18 cellular contexts compared by ENCODE assay signal in the genomic region with DNA sequence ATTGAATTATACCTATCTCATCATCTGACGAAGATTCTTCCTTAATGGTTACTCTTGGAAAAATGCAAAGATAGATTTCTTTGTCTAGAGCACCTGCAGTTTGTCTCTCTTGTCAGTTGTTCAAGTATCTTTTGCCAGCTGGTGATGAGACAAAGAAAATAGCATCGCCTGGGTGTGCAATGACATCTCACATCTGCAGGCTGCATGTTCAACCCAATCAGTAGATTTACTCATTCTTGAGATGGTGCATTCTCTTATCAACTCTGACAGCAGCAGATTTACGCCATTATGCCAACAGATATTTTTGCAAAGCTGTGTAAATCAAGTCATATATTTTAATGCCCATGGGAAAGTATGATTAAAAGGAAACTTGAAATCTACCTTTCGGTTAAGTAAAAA.
A peak's percentile ranks its signal among the peaks of the same experiment; 100 is the strongest.
DNase-seq lines count a peak whose midpoint lies in the region; ATAC-seq and TF ChIP-seq lines count a peak whose summit lies in the region.
"Had no signal": no experiment of that assay in that cellular context is flagged by ENCODE, and none has a peak within 500 bp of the region (broad histone marks: within the 10 kb centered on the region; RNA-seq: fewer than 3 reads in every experiment).

No MANE protein-coding gene starts in this region.

- H3K14ac ChIP-seq in trophoblast cell (ENCODE audit: low read length): no peak overlapping the region

- ATAC-seq in GM21360 (IDR thresholded peaks at IDR 0.05; ENCODE audit: unreplicated experiment): no peak
- ATAC-seq: A549; CD8-positive, alpha-beta T cell; HCT116; K562 had no signal

- H3K27me3 ChIP-seq in BE2C (no peaks in the 10 kb centered on the region), SK-N-SH (ENCODE audit: insufficient read depth) (no peaks in the 10 kb centered on the region), trophoblast cell (ENCODE audit: insufficient read depth, low read length) (no peaks in the 10 kb centered on the region)
- H3K27me3 ChIP-seq: BLaER1 had no signal

- no peaks in the 10 kb centered on the region for H3K9me2 ChIP-seq in SK-N-SH

- H3K4me1 ChIP-seq in BE2C: peaks cover 21% of the 10 kb centered on the region
- H3K4me1 ChIP-seq in SK-N-SH (ENCODE audit: control insufficient read depth in 1 of 2, insufficient read depth in 2 of 2, low read depth in 1 of 2, low read length in 1 of 2): peaks cover 0 to 12% of the 10 kb centered on the region in 2 experiments; a peak in 2 of 4 replicates
- H3K4me1 ChIP-seq in trophoblast cell (ENCODE audit: control insufficient read depth in 1 of 2, insufficient read depth in 2 of 2, low read length in 2 of 2): no peaks in the 10 kb centered on the region
- H3K4me1 ChIP-seq: A549, BLaER1 had no signal

- no peak for TF ChIP-seq CTCF in 22Rv1 (IDR thresholded peaks at IDR 0.05)
- no peak for TF ChIP-seq CTCF in BE2C (IDR thresholded peaks at IDR 0.05; ENCODE audit: low read depth, low read length)
- TF ChIP-seq CTCF in SK-N-SH (IDR thresholded peaks at IDR 0.05): no peak

- no peak overlapping the region for H4K91ac ChIP-seq in trophoblast cell (ENCODE audit: low read depth, low read length)

- no peaks in the 10 kb centered on the region for H3K36me3 ChIP-seq in BE2C
- no peaks in the 10 kb centered on the region for H3K36me3 ChIP-seq in SK-N-SH (replicated peaks in 1 of 2; ENCODE audit: control insufficient read depth in 1 of 2, insufficient read depth in 2 of 2, low read length in 1 of 2)
- H3K36me3 ChIP-seq in trophoblast cell (ENCODE audit: control insufficient read depth in 1 of 2, insufficient read depth in 2 of 2, low read length in 2 of 2): no peaks in the 10 kb centered on the region
- H3K36me3 ChIP-seq: BLaER1 had no signal

- H4K12ac ChIP-seq in trophoblast cell (ENCODE audit: low read depth, low read length): no peak overlapping the region

- H3K4me3 ChIP-seq in BE2C (ENCODE audit: low read depth, low read length) (peak overlapping the region; percentile 14), SK-N-SH (ENCODE audit: low read depth in 2 of 2, low read length in 1 of 2) (0 out of 4 replicates have a peak overlapping the region, but pooled peaks of 1 of the 2 experiments have one; percentile 2), trophoblast cell (ENCODE audit: low read depth, low read length) (no peak overlapping the region)
- H3K4me3 ChIP-seq: A549, BLaER1, K562 had no signal

- H3K9ac ChIP-seq in SK-N-SH: no peak overlapping the region
- no peak overlapping the region for H3K9ac ChIP-seq in trophoblast cell (ENCODE audit: low read length)
- H3K9ac ChIP-seq: BLaER1 had no signal

- no peak overlapping the region for H3K18ac ChIP-seq in trophoblast cell (ENCODE audit: low read length)

- H3K79me2 ChIP-seq in SK-N-SH (ENCODE audit: insufficient read depth) (no peaks in the 10 kb centered on the region), trophoblast cell (ENCODE audit: control insufficient read depth, insufficient read depth, low read length, poor library complexity) (no peaks in the 10 kb centered on the region)

- CTCF ChIA-PET in SK-N-SH (lab: Yijun Ruan, JAX): no interaction called here

- POLR2A ChIA-PET in SK-N-SH (lab: Yijun Ruan, JAX): no interaction called here

- 50% methylated on average over 4 of the region's 4 CpGs for WGBS in SK-N-SH (ENCODE audit: low lambda C conversion rate)
- no CpG with 5 or more reads among the region's 4 CpGs for WGBS in trophoblast cell (ENCODE audit: extremely low coverage, insufficient coverage, insufficient read length)

- no peak overlapping the region for H3K23ac ChIP-seq in trophoblast cell (ENCODE audit: low read length)

- H3K9me3 ChIP-seq in BE2C (no peaks in the 10 kb centered on the region), SK-N-SH (no peaks in the 10 kb centered on the region), trophoblast cell (ENCODE audit: insufficient read depth, low read depth, low read length) (no peaks in the 10 kb centered on the region)
- H3K9me3 ChIP-seq: A549 had no signal

- H3F3A ChIP-seq in SK-N-SH (replicated peaks; ENCODE audit: insufficient read depth): no peaks in the 10 kb centered on the region

- H2BK120ac ChIP-seq in trophoblast cell (ENCODE audit: insufficient read depth, low read length, poor library complexity): no peak overlapping the region

- no peak overlapping the region for H3K4ac ChIP-seq in trophoblast cell (ENCODE audit: low read depth, low read length)

- H2BK5ac ChIP-seq in trophoblast cell (ENCODE audit: low read depth, low read length, poor library complexity): no peak overlapping the region

- H2AK5ac ChIP-seq in trophoblast cell (ENCODE audit: low read length): no peak overlapping the region

- no peak overlapping the region for H2BK12ac ChIP-seq in trophoblast cell (ENCODE audit: low read length)

- no peak for TF ChIP-seq RAD21 in SK-N-SH (IDR thresholded peaks at IDR 0.05; ENCODE audit: low read length)

- H3K4me2 ChIP-seq in SK-N-SH (0 out of 2 replicates have a peak overlapping the region, but pooled peaks have one; percentile 31), trophoblast cell (ENCODE audit: low read length) (no peak overlapping the region)
- H3K4me2 ChIP-seq: A549, BLaER1 had no signal

- no peaks in the 10 kb centered on the region for H3K79me1 ChIP-seq in trophoblast cell (ENCODE audit: low read length)

- peak overlapping the region; percentile 56 for H3K27ac ChIP-seq in 22Rv1
- peak overlapping the region; percentile 54 to 91 for H3K27ac ChIP-seq in SK-N-SH (ENCODE audit: low read depth in 2 of 2, low read length in 1 of 2)
- H3K27ac ChIP-seq in trophoblast cell (ENCODE audit: low read depth, low read length): no peak overlapping the region
- H3K27ac ChIP-seq: A549, BLaER1 had no signal

- DNase-seq in BE2C (peak; percentile 28), SK-N-SH (peak; percentile 24), trophoblast cell (peak; percentile 2 to 25), retina (no peak)
- DNase-seq: AML-193; Calu3; CD8-positive, alpha-beta T cell; DMS79 treated with DMSO at 0.1 percent for 48 hours; GF-D8; GOT3; H7; HFFc6 had no signal

- peak in 1 of 2 experiments; percentile 35; a peak in 1 of 4 replicates for TF ChIP-seq EP300 in SK-N-SH (IDR thresholded peaks at IDR 0.05; ENCODE audit: borderline replicate concordance in 1 of 2, low read depth in 1 of 2, low read length in 1 of 2)

- H2AFZ ChIP-seq in SK-N-SH (ENCODE audit: low read depth) (no peak overlapping the region), trophoblast cell (ENCODE audit: insufficient read depth, low read length, poor library complexity) (no peak overlapping the region)

- no peaks in the 10 kb centered on the region for H4K20me1 ChIP-seq in SK-N-SH (ENCODE audit: insufficient read depth)
- H4K20me1 ChIP-seq: BLaER1 had no signal

- no peak overlapping the region for H4K8ac ChIP-seq in trophoblast cell (ENCODE audit: low read depth, low read length)

TF ChIP-seq in SK-N-SH, 30 proteins besides CTCF, POLR2A, EP300 and RAD21 (continues in another document):
- 0 out of 2 replicates have a peak, but pooled peaks have one; percentile 15 for TF ChIP-seq NFIC (IDR thresholded peaks at IDR 0.05; ENCODE audit: borderline replicate concordance)
- TF ChIP-seq, protein P1, sequence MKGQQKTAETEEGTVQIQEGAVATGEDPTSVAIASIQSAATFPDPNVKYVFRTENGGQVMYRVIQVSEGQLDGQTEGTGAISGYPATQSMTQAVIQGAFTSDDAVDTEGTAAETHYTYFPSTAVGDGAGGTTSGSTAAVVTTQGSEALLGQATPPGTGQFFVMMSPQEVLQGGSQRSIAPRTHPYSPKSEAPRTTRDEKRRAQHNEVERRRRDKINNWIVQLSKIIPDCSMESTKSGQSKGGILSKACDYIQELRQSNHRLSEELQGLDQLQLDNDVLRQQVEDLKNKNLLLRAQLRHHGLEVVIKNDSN (IDR thresholded peaks at IDR 0.05; ENCODE audit: borderline replicate concordance, low read depth): no peak
- TF ChIP-seq MEF2A (IDR thresholded peaks at IDR 0.05; ENCODE audit: borderline replicate concordance, low read depth): no peak
- TF ChIP-seq, protein P2, sequence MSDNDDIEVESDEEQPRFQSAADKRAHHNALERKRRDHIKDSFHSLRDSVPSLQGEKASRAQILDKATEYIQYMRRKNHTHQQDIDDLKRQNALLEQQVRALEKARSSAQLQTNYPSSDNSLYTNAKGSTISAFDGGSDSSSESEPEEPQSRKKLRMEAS (IDR thresholded peaks at IDR 0.05; ENCODE audit: low read depth): 0 out of 2 replicates have a peak, but pooled peaks have one; percentile 19
- TF ChIP-seq, protein P3, sequence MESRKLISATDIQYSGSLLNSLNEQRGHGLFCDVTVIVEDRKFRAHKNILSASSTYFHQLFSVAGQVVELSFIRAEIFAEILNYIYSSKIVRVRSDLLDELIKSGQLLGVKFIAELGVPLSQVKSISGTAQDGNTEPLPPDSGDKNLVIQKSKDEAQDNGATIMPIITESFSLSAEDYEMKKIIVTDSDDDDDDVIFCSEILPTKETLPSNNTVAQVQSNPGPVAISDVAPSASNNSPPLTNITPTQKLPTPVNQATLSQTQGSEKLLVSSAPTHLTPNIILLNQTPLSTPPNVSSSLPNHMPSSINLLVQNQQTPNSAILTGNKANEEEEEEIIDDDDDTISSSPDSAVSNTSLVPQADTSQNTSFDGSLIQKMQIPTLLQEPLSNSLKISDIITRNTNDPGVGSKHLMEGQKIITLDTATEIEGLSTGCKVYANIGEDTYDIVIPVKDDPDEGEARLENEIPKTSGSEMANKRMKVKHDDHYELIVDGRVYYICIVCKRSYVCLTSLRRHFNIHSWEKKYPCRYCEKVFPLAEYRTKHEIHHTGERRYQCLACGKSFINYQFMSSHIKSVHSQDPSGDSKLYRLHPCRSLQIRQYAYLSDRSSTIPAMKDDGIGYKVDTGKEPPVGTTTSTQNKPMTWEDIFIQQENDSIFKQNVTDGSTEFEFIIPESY (IDR thresholded peaks at IDR 0.05; ENCODE audit: borderline replicate concordance, low read depth): no peak
- TF ChIP-seq YY1 (IDR thresholded peaks at IDR 0.05; ENCODE audit: low read depth): no peak
- no peak; the same call in 1 of the 2 replicates for TF ChIP-seq JUND (IDR thresholded peaks at IDR 0.05)
- TF ChIP-seq MXI1 (IDR thresholded peaks at IDR 0.05; ENCODE audit: low read depth, low read length): no peak; the same call in 1 of the 2 replicates
- TF ChIP-seq EZH2phosphoT487 (IDR thresholded peaks at IDR 0.05; ENCODE audit: borderline replicate concordance, low read depth): no peak
- TF ChIP-seq FOXM1 (IDR thresholded peaks at IDR 0.05; ENCODE audit: low read depth): no peak
- no peak for TF ChIP-seq POLR2AphosphoS5 (IDR thresholded peaks at IDR 0.05; ENCODE audit: low read depth, low read length)
- no peak for TF ChIP-seq SIN3A (IDR thresholded peaks at IDR 0.05; ENCODE audit: borderline replicate concordance, low read depth, low read length)
- no peak for TF ChIP-seq RXRA (IDR thresholded peaks at IDR 0.05; ENCODE audit: borderline replicate concordance, low read depth)
- peak; percentile 34; the same call in 1 of the 2 replicates for TF ChIP-seq RCOR1 (IDR thresholded peaks at IDR 0.05; ENCODE audit: low read length)
